ENCODE assay signal across 12 cellular contexts in the genomic region with DNA sequence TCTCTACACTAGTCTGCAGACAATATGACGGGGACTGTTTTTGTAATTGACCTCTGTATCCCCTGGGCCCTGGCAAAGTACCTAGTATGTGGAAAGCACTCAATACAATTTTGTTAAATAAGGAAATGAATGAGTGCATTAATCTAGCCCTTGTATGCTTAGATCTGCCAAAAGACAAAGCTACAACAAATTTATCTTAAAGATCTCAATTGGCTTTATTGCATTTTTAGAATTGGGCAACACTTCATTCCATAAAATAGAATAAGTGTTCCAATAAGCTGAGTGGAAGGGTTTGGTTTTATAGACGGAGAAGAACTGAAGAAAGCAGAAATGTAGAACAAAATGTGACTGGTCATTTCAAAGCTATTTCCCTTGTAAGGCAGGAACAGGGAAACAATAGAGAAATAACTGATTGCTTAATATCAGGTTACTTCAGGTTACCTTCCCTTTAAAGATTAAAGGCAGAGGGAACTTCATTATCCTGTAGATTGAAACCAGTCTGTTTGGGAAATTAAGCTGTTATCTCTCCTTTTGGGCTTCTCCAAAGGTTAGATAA.
DNase-seq lines count a peak whose midpoint lies in the region; ATAC-seq and TF ChIP-seq lines count a peak whose summit lies in the region.
"Had no signal": no experiment of that assay in that cellular context is flagged by ENCODE, and none has a peak within 500 bp of the region (broad histone marks: within the 10 kb centered on the region; RNA-seq: fewer than 3 reads in every experiment).

No MANE protein-coding gene starts in this region.

- H3K4me3 Mint-ChIP-seq in H9: no peak overlapping the region
- no peak overlapping the region for H3K4me3 Mint-ChIP-seq in stimulated activated naive CD8-positive, alpha-beta T cell treated with anti-CD3 and anti-CD28 coated beads, Interleukin-15, amount 100 ng/mL, for 72 hours
- H3K4me3 Mint-ChIP-seq in naive thymus-derived CD4-positive, alpha-beta T cell: no peak overlapping the region
- H3K4me3 Mint-ChIP-seq: activated T-cell treated with anti-CD3 and anti-CD28 coated beads, Interleukin-2, amount 50 U/mL, for 72 hours; WTC11 had no signal

- H4K8ac ChIP-seq in H9 (replicated peaks; ENCODE audit: insufficient read length, low read depth, low read length): no peak overlapping the region

- H3K27ac Mint-ChIP-seq in H9: no peak overlapping the region
- H3K27ac Mint-ChIP-seq in stimulated activated naive CD8-positive, alpha-beta T cell treated with anti-CD3 and anti-CD28 coated beads, Interleukin-15, amount 100 ng/mL, for 72 hours: no peak overlapping the region
- H3K27ac Mint-ChIP-seq in naive thymus-derived CD4-positive, alpha-beta T cell: no peak overlapping the region
- H3K27ac Mint-ChIP-seq: activated T-cell treated with anti-CD3 and anti-CD28 coated beads, Interleukin-2, amount 50 U/mL, for 72 hours; WTC11 had no signal

- no peak overlapping the region for H3K14ac ChIP-seq in H9 (ENCODE audit: insufficient read depth, low read length)

- H2AK5ac ChIP-seq in H9 (ENCODE audit: insufficient read length, low read length): no peak overlapping the region

- H2BK120ac ChIP-seq in H9 (ENCODE audit: low read depth, low read length, poor library complexity, severe bottlenecking): no peak overlapping the region

- TF ChIP-seq RAD21 in SK-N-SH (IDR thresholded peaks at IDR 0.05; ENCODE audit: low read length): no peak

- no peak overlapping the region for H3K18ac ChIP-seq in H9 (ENCODE audit: insufficient read length, low read depth, low read length)

- H4K5ac ChIP-seq in H9 (ENCODE audit: insufficient read length, low read depth, low read length): no peak overlapping the region

- no peak overlapping the region for H3K56ac ChIP-seq in H9 (ENCODE audit: insufficient read length, low read depth, low read length)

- no peak overlapping the region for H3T11ph ChIP-seq in H9 (ENCODE audit: low read length)

- no peak for ATAC-seq in stimulated activated naive CD8-positive, alpha-beta T cell treated with anti-CD3 and anti-CD28 coated beads, Interleukin-15, amount 100 ng/mL, for 72 hours
- no peak for ATAC-seq in naive thymus-derived CD4-positive, alpha-beta T cell
- ATAC-seq: activated T-cell treated with anti-CD3 and anti-CD28 coated beads, Interleukin-2, amount 50 U/mL, for 72 hours; WTC11 had no signal

- H2BK5ac ChIP-seq in H9 (ENCODE audit: insufficient read length, low read length): no peak overlapping the region

- intact Hi-C loops in stomach (cut with DNase I; ENCODE audit: low total_unique reads) (no loop called here), head of caudate nucleus (cut with DNase I) (no loop called here)
- intact Hi-C loops in naive thymus-derived CD4-positive, alpha-beta T cell (cut with micrococcal nuclease): no loop called here

- no peak for TF ChIP-seq POLR2A in stomach (IDR thresholded peaks at IDR 0.05)

- POLR2A ChIA-PET in SK-N-SH (lab: Yijun Ruan, JAX): no interaction called here
- POLR2A ChIA-PET in naive thymus-derived CD4-positive, alpha-beta T cell (lab: Charles Lee): no interaction called here

- no peaks in the 10 kb centered on the region for H3K23me2 ChIP-seq in H9 (ENCODE audit: insufficient read length, low read depth, low read length, poor library complexity, severe bottlenecking)

- H3K9me3 ChIP-seq in H9 (ENCODE audit: control insufficient read depth, low read depth, low read length) (no peaks in the 10 kb centered on the region), SK-N-SH (no peaks in the 10 kb centered on the region), stomach (no peaks in the 10 kb centered on the region)
- no peaks in the 10 kb centered on the region for H3K9me3 ChIP-seq in naive thymus-derived CD4-positive, alpha-beta T cell (ENCODE audit: control insufficient read depth in 2 of 3, low read length in 3 of 3)
- H3K9me3 ChIP-seq: colonic mucosa had no signal

- no peak overlapping the region for H2BK15ac ChIP-seq in H9 (ENCODE audit: low read depth, low read length)

- H3K4me1 Mint-ChIP-seq in H9: peaks cover 2% of the 10 kb centered on the region in 2 experiments; a peak in 2 of 4 replicates
- no peaks in the 10 kb centered on the region for H3K4me1 Mint-ChIP-seq in stimulated activated naive CD8-positive, alpha-beta T cell treated with anti-CD3 and anti-CD28 coated beads, Interleukin-15, amount 100 ng/mL, for 72 hours
- H3K4me1 Mint-ChIP-seq in naive thymus-derived CD4-positive, alpha-beta T cell: peaks cover 0 to 2% (median 0%) of the 10 kb centered on the region in 7 donors

- no peak overlapping the region for H2BK20ac ChIP-seq in H9 (ENCODE audit: low read depth, low read length, poor library complexity, severe bottlenecking)

- H3K36me3 ChIP-seq in SK-N-SH (replicated peaks in 1 of 2; ENCODE audit: control insufficient read depth in 1 of 2, insufficient read depth in 2 of 2, low read length in 1 of 2) (no peaks in the 10 kb centered on the region), stomach (no peaks in the 10 kb centered on the region)
- H3K36me3 ChIP-seq in naive thymus-derived CD4-positive, alpha-beta T cell (ENCODE audit: control insufficient read depth in 2 of 3, insufficient read depth in 3 of 3, low read length in 3 of 3): no peaks in the 10 kb centered on the region
- H3K36me3 ChIP-seq: colonic mucosa had no signal

- H3K4ac ChIP-seq in H9 (ENCODE audit: low read depth, low read length): no peak overlapping the region

- no peaks in the 10 kb centered on the region for H3K9me2 ChIP-seq in SK-N-SH

- H3K79me2 ChIP-seq in H9 (ENCODE audit: insufficient read depth, low read length) (no peaks in the 10 kb centered on the region), SK-N-SH (ENCODE audit: insufficient read depth) (no peaks in the 10 kb centered on the region)

- TF ChIP-seq EP300 in SK-N-SH (IDR thresholded peaks at IDR 0.05; ENCODE audit: borderline replicate concordance in 1 of 2, low read depth in 1 of 2, low read length in 1 of 2) (peak in 1 of 2 experiments; percentile 57; a peak in 1 of 4 replicates), stomach (IDR thresholded peaks at IDR 0.05) (no peak)

- H4K91ac ChIP-seq in H9 (ENCODE audit: insufficient read length, low read depth, low read length): no peak overlapping the region

- H2AFZ ChIP-seq in H9 (ENCODE audit: low read length) (peak overlapping the region; percentile 22), SK-N-SH (ENCODE audit: low read depth) (peak overlapping the region; percentile 77; the same call in 1 of the 2 replicates)

- WGBS in H9 (ENCODE audit: extremely low coverage, insufficient read length, low lambda C conversion rate): no CpG with 5 or more reads among the region's 2 CpGs
- WGBS in SK-N-SH (ENCODE audit: low lambda C conversion rate): 15% methylated on average over 2 of the region's 2 CpGs
- 25 to 35% (median 32%) methylated on average over 2 of the region's 2 CpGs for WGBS in stomach, 5 donors

- no peak overlapping the region for H3K4me3 ChIP-seq in SK-N-SH (ENCODE audit: low read depth in 2 of 2, low read length in 1 of 2)
- H3K4me3 ChIP-seq in stomach: no peak overlapping the region
- no peak overlapping the region for H3K4me3 ChIP-seq in naive thymus-derived CD4-positive, alpha-beta T cell (ENCODE audit: low read length)
- H3K4me3 ChIP-seq: colonic mucosa had no signal

- H3K9me3 Mint-ChIP-seq in H9: no peaks in the 10 kb centered on the region
- H3K9me3 Mint-ChIP-seq in stimulated activated naive CD8-positive, alpha-beta T cell treated with anti-CD3 and anti-CD28 coated beads, Interleukin-15, amount 100 ng/mL, for 72 hours: no peaks in the 10 kb centered on the region
- peaks cover 0 to 5% (median 0%) of the 10 kb centered on the region in 11 donors for H3K9me3 Mint-ChIP-seq in naive thymus-derived CD4-positive, alpha-beta T cell
- H3K9me3 Mint-ChIP-seq: activated T-cell treated with anti-CD3 and anti-CD28 coated beads, Interleukin-2, amount 50 U/mL, for 72 hours; WTC11 had no signal

- peaks cover 4% of the 10 kb centered on the region for H3F3A ChIP-seq in SK-N-SH (replicated peaks; ENCODE audit: insufficient read depth)

- H4K20me1 ChIP-seq in H9 (ENCODE audit: control insufficient read depth, insufficient read depth, insufficient read length): no peaks in the 10 kb centered on the region
- no peaks in the 10 kb centered on the region for H4K20me1 ChIP-seq in SK-N-SH (ENCODE audit: insufficient read depth)

- H3K27me3 ChIP-seq in H9 (ENCODE audit: insufficient read depth, low read length) (no peaks in the 10 kb centered on the region), SK-N-SH (ENCODE audit: insufficient read depth) (no peaks in the 10 kb centered on the region), stomach (no peaks in the 10 kb centered on the region)
- H3K27me3 ChIP-seq in naive thymus-derived CD4-positive, alpha-beta T cell (ENCODE audit: control insufficient read depth in 2 of 2, insufficient read depth in 2 of 2, low read length in 2 of 2): no peaks in the 10 kb centered on the region
- H3K27me3 ChIP-seq: colonic mucosa had no signal

- no peak overlapping the region for H2BK12ac ChIP-seq in H9 (ENCODE audit: insufficient read length, low read depth, low read length)

- H3K27me3 Mint-ChIP-seq in H9 (ENCODE audit: low read depth): no peaks in the 10 kb centered on the region
- H3K27me3 Mint-ChIP-seq in stimulated activated naive CD8-positive, alpha-beta T cell treated with anti-CD3 and anti-CD28 coated beads, Interleukin-15, amount 100 ng/mL, for 72 hours: no peaks in the 10 kb centered on the region
- no peaks in the 10 kb centered on the region for H3K27me3 Mint-ChIP-seq in naive thymus-derived CD4-positive, alpha-beta T cell

- TF ChIP-seq CTCF in H9 (conservative IDR thresholded peaks at IDR 0.05) (no peak), SK-N-SH (IDR thresholded peaks at IDR 0.05) (no peak), stomach (IDR thresholded peaks at IDR 0.05) (no peak)

- CTCF ChIA-PET in SK-N-SH (lab: Yijun Ruan, JAX): no interaction called here
- CTCF ChIA-PET in naive thymus-derived CD4-positive, alpha-beta T cell (lab: Charles Lee): no interaction called here

- H3K4me1 ChIP-seq in H9 (ENCODE audit: insufficient read depth, low read length) (no peaks in the 10 kb centered on the region), SK-N-SH (ENCODE audit: control insufficient read depth in 1 of 2, insufficient read depth in 2 of 2, low read depth in 1 of 2, low read length in 1 of 2) (peaks cover 0 to 6% of the 10 kb centered on the region in 2 experiments; a peak in 2 of 4 replicates), stomach (peaks cover 0 to 17% (median 5%) of the 10 kb centered on the region in 4 donors)
- H3K4me1 ChIP-seq in naive thymus-derived CD4-positive, alpha-beta T cell (ENCODE audit: control insufficient read depth in 2 of 2, insufficient read depth in 2 of 2, low read length in 2 of 2): no peaks in the 10 kb centered on the region
- H3K4me1 ChIP-seq: colonic mucosa had no signal

- no peak overlapping the region for H3K23ac ChIP-seq in H9 (ENCODE audit: insufficient read length, low read depth, low read length)

- H3K4me2 ChIP-seq in H9 (ENCODE audit: insufficient read depth, insufficient read length, low read length) (no peak overlapping the region), SK-N-SH (peak overlapping the region; percentile 38)

- DNase-seq in H9 (no peak), SK-N-SH (no peak), fibroblast of peridontal ligament (ENCODE audit: extremely low read depth) (peak; percentile 79), stomach (no peak), GM19238 (ENCODE audit: insufficient read length, low spot score) (no peak), head of caudate nucleus (no peak)
- no peak for DNase-seq in stimulated activated naive CD8-positive, alpha-beta T cell treated with anti-CD3 and anti-CD28 coated beads, Interleukin-15, amount 100 ng/mL, for 72 hours
- no peak for DNase-seq in naive thymus-derived CD4-positive, alpha-beta T cell
- DNase-seq: activated T-cell treated with anti-CD3 and anti-CD28 coated beads, Interleukin-2, amount 50 U/mL, for 72 hours; colonic mucosa; NCI-H1694 treated with DMSO at 0.1 percent for 48 hours had no signal

- no peaks in the 10 kb centered on the region for H3K79me1 ChIP-seq in H9 (ENCODE audit: insufficient read depth, low read depth, low read length, poor library complexity, severe bottlenecking)

- no peaks in the 10 kb centered on the region for H3K36me3 Mint-ChIP-seq in H9 (ENCODE audit: insufficient read depth in 1 of 3, low read depth in 3 of 3)
- H3K36me3 Mint-ChIP-seq in naive thymus-derived CD4-positive, alpha-beta T cell: no peaks in the 10 kb centered on the region
- H3K36me3 Mint-ChIP-seq: WTC11 had no signal

- no peak overlapping the region for H3K9ac ChIP-seq in H9 (ENCODE audit: extremely low read depth, insufficient read length, low read length)
- no peak overlapping the region for H3K9ac ChIP-seq in SK-N-SH

- H3K27ac ChIP-seq in H9 (ENCODE audit: insufficient read length, low read depth, low read length) (no peak overlapping the region), SK-N-SH (ENCODE audit: low read depth in 2 of 2, low read length in 1 of 2) (peak overlapping the region; percentile 45 to 77; a peak in 3 of 4 replicates), stomach (peak overlapping the region in 4 of 5 donors; percentile 22 to 58 (median 46))
- H3K27ac ChIP-seq in naive thymus-derived CD4-positive, alpha-beta T cell (ENCODE audit: low read depth, low read length): no peak overlapping the region
- H3K27ac ChIP-seq: colonic mucosa had no signal

Comparison
In these comparisons a context has a peak if more than half of its experiments do, and no peak if none do; other contexts are left out.
1. H3K27ac ChIP-seq: peak in SK-N-SH (2 of 2) and stomach (4 of 5); none in H9 (single experiment) and naive thymus-derived CD4-positive, alpha-beta T cell (single experiment).